In genomic region chr4:158630893-158631292, GRCh38 we compare ENCODE assay signal across 2 cellular contexts.
TF ChIP-seq lines count a peak whose summit lies in the region.

No MANE protein-coding gene starts in this region.

TF ChIP-seq in SK-N-SH, 30 proteins besides CTCF, POLR2A, EP300 and RAD21:
- TF ChIP-seq PBX3 (IDR thresholded peaks at IDR 0.05) (no peak), NFIC (IDR thresholded peaks at IDR 0.05; ENCODE audit: borderline replicate concordance) (peak; percentile 33; the same call in 1 of the 2 replicates), MEF2A (IDR thresholded peaks at IDR 0.05; ENCODE audit: borderline replicate concordance, low read depth) (no peak), ELF1 (IDR thresholded peaks at IDR 0.05) (no peak), TEAD4 (IDR thresholded peaks at IDR 0.05; ENCODE audit: borderline replicate concordance, insufficient read depth) (0 out of 2 replicates have a peak, but pooled peaks have one; percentile 15), TAF1 (IDR thresholded peaks at IDR 0.05; ENCODE audit: borderline replicate concordance, low read depth, low read length) (no peak), USF2 (IDR thresholded peaks at IDR 0.05; ENCODE audit: borderline replicate concordance, low read depth, low read length) (no peak), SMC3 (IDR thresholded peaks at IDR 0.05; ENCODE audit: low read depth, low read length) (no peak), RXRA (IDR thresholded peaks at IDR 0.05; ENCODE audit: borderline replicate concordance, low read depth) (no peak), FOSL2 (IDR thresholded peaks at IDR 0.05; ENCODE audit: borderline replicate concordance, low read depth) (peak; percentile 12; the same call in 1 of the 2 replicates), RCOR1 (IDR thresholded peaks at IDR 0.05; ENCODE audit: low read length) (no peak)

TF ChIP-seq in HepG2, 621 proteins besides CTCF, POLR2A, EP300 and RAD21:
- TF ChIP-seq PRDM10 (CRISPR knock-in tag; IDR thresholded peaks at IDR 0.05; ENCODE audit: low read depth), result no peak
- TF ChIP-seq KLF6 (CRISPR knock-in tag; IDR thresholded peaks at IDR 0.05), result no peak
- no peak for TF ChIP-seq SP1 (IDR thresholded peaks at IDR 0.05)
- TF ChIP-seq SP1 (CRISPR knock-in tag; IDR thresholded peaks at IDR 0.05), result no peak
